2 cellular contexts compared by ENCODE assay signal in genomic region chr20:26025792-26026191, GRCh38.
DNase-seq lines count a peak whose midpoint lies in the region; ATAC-seq, FAIRE-seq and TF ChIP-seq lines count a peak whose summit lies in the region.
"Not testable (repeated sequence)": the region's sequence is repeated elsewhere in the genome, so short reads cannot be mapped to it uniquely, and the experiment has no call there.

No MANE protein-coding gene starts in this region.

- not testable (repeated sequence) for H3K27ac ChIP-seq in A549; HEK293 (ENCODE audit: extremely low read depth, low read depth, low read length)

- POLR2A ChIA-PET in A549 (lab: Yijun Ruan, JAX); HEK293 (lab: Yijun Ruan, JAX): not testable (repeated sequence)

- WGBS in A549 (ENCODE audit: missing lambda C conversion rate), result 27% methylated on average over 3 of the region's 4 CpGs

- TF ChIP-seq CTCF in A549 (IDR thresholded peaks at IDR 0.05); HEK293 (tag by site-specific recombination; IDR thresholded peaks at IDR 0.05): not testable (repeated sequence)

- not testable (repeated sequence) for DNase-seq in A549 (ENCODE audit: low read depth in 1 of 2, low spot score in 1 of 2)

- TF ChIP-seq POLR2A in A549 (IDR thresholded peaks at IDR 0.05; ENCODE audit: low read length), result not testable (repeated sequence)

- FAIRE-seq in A549 (lab: Jason Lieb, UNC), result not testable (repeated sequence)

- TF ChIP-seq RAD21 in A549 (conservative IDR thresholded peaks at IDR 0.05 in 1 of 2, IDR thresholded peaks at IDR 0.05 in 1 of 2), result not testable (repeated sequence)

- not testable (repeated sequence) for H3K36me3 ChIP-seq in HEK293 (ENCODE audit: control insufficient read depth in 2 of 2, insufficient read depth in 1 of 2, low read length in 2 of 2)

- H3K4me1 ChIP-seq in A549; HEK293 (ENCODE audit: control insufficient read depth, insufficient read depth, low read length): not testable (repeated sequence)

- CTCF ChIA-PET in A549 (lab: Yijun Ruan, JAX); HEK293 (lab: Yijun Ruan, JAX): not testable (repeated sequence)

- H3K4me2 ChIP-seq in A549, result not testable (repeated sequence)

- TF ChIP-seq EP300 in A549 (IDR thresholded peaks at IDR 0.05), result not testable (repeated sequence)

- H3K4me3 ChIP-seq in A549; HEK293 (ENCODE audit: low read depth, low read length): not testable (repeated sequence)

- not testable (repeated sequence) for ATAC-seq in A549

- H3K9me3 ChIP-seq in A549; HEK293 (ENCODE audit: control insufficient read depth, insufficient read depth, low read depth, low read length): not testable (repeated sequence)

TF ChIP-seq in A549, 52 proteins besides CTCF, POLR2A, EP300 and RAD21:
- peak; percentile 94 for TF ChIP-seq ZC3H11A (IDR thresholded peaks at IDR 0.05)

TF ChIP-seq in HEK293, 187 proteins besides CTCF, POLR2A, EP300 and RAD21:
- TF ChIP-seq ZNF394 (tag by site-specific recombination; IDR thresholded peaks at IDR 0.05; ENCODE audit: borderline replicate concordance) (peak; percentile 41; the same call in 1 of the 2 replicates), ZNF654 (tag by site-specific recombination; IDR thresholded peaks at IDR 0.05; ENCODE audit: low read depth) (0 out of 2 replicates have a peak, but pooled peaks have one; percentile 6), ZNF555 (tag by site-specific recombination; conservative IDR thresholded peaks at IDR 0.05) (peak; percentile 17; the same call in 1 of the 2 replicates), ZNF518A (tag by site-specific recombination; conservative IDR thresholded peaks at IDR 0.05; ENCODE audit: low read depth) (peak; percentile 39; the same call in 1 of the 2 replicates), ZNF140 (tag by site-specific recombination; IDR thresholded peaks at IDR 0.05) (0 out of 2 replicates have a peak, but pooled peaks have one; percentile 10), ZNF560 (tag by site-specific recombination; IDR thresholded peaks at IDR 0.05; ENCODE audit: borderline replicate concordance) (0 out of 2 replicates have a peak, but pooled peaks have one; percentile 13), ZNF426 (tag by site-specific recombination; IDR thresholded peaks at IDR 0.05) (peak; percentile 29), ZBTB11 (tag by site-specific recombination; conservative IDR thresholded peaks at IDR 0.05; ENCODE audit: low read depth) (peak; percentile 44)
TF ChIP-seq in HEK293: peak in this region for 8; not testable (repeated sequence) for 179.
